8 cellular contexts compared by ENCODE assay signal in the genomic region with DNA sequence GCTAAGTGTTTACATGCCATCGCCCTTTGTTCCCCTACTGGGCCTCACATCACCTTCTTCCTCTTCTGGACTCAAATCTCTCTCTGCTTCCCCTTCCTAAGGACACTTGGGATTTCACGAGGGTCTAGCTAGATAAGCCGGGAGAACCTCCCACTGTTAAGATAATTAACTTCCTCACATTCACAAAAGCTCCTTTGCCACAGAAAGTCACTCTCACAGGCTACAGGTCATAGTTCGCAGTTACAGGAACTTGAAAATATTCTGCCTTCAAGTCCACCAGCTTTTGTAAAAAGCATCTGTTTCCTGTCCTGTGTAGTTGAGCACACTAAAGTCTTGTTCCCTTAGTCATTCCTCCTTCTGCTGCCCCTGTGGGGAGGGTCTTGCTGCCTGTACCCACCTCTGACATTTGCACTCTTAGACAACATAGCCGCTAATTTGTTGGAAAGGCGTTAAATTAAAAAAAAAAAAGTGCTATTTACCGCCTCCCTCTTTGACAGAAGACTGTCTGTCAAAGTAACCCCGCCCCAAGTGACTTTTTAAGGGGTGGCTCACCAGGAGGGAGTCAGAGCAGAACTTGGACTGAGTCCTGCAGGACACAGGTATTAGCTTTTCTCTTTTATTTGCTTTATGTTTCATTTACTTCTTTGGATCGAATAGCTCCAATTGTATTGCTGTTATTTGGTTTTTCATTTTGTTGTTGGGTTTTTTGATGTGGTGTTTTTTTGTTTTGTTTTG. TPM values are rescaled to one million over a fixed set of nuclear protein-coding genes. Genes with fewer than 3 reads are reported as not detected.
DNase-seq lines count a peak whose midpoint lies in the region; ATAC-seq and TF ChIP-seq lines count a peak whose summit lies in the region.

No MANE protein-coding gene starts in this region.

- H3K4me1 Mint-ChIP-seq in activated naive CD8-positive, alpha-beta T cell treated with anti-CD3 and anti-CD28 coated beads, Interleukin-2, amount 50 U/mL, for 24 hours, result peaks cover 70% of the 10 kb centered on the region
- H3K4me1 Mint-ChIP-seq in natural killer cell, result peaks cover 72 to 74% of the 10 kb centered on the region in 2 donors

- intact Hi-C loops in Right ventricle myocardium inferior (cut with DNase I) (no loop called here), natural killer cell (cut with micrococcal nuclease) (loop anchor here (5.0 to 10.0 kb wide), 2 partner anchors 287 to 944 kb away; a partner anchor contains a TSS)

- H3K9me3 ChIP-seq in right atrium auricular region, result peaks cover 0 to 5% of the 10 kb centered on the region in 2 donors

- peaks cover 2% of the 10 kb centered on the region for H3K9me3 Mint-ChIP-seq in activated naive CD8-positive, alpha-beta T cell treated with anti-CD3 and anti-CD28 coated beads, Interleukin-2, amount 50 U/mL, for 24 hours
- H3K9me3 Mint-ChIP-seq in natural killer cell, result no peaks in the 10 kb centered on the region

- H3K27ac Mint-ChIP-seq in activated naive CD8-positive, alpha-beta T cell treated with anti-CD3 and anti-CD28 coated beads, Interleukin-2, amount 50 U/mL, for 24 hours, result peak overlapping the region; percentile 100
- peak overlapping the region; percentile 95 to 96 for H3K27ac Mint-ChIP-seq in natural killer cell

- DNase-seq in Right ventricle myocardium inferior (ENCODE audit: missing footprints) (no peak), right atrium auricular region (ENCODE audit: low spot score) (no peak), SKM-1 (lab: John Stamatoyannopoulos, UW; ENCODE audit: unreplicated experiment) (peak; percentile 34), natural killer cell (peak; percentile 67), NCI-H146 (lab: John Stamatoyannopoulos, UW) (no peak), NCI-H128 (lab: John Stamatoyannopoulos, UW; ENCODE audit: unreplicated experiment) (no peak), substantia nigra (lab: John Stamatoyannopoulos, UW) (no peak)
- DNase-seq in activated naive CD8-positive, alpha-beta T cell treated with anti-CD3 and anti-CD28 coated beads, Interleukin-2, amount 50 U/mL, for 24 hours, result peak; percentile 84

- H3K36me3 Mint-ChIP-seq in activated naive CD8-positive, alpha-beta T cell treated with anti-CD3 and anti-CD28 coated beads, Interleukin-2, amount 50 U/mL, for 24 hours (ENCODE audit: low read depth), result peaks cover 39% of the 10 kb centered on the region
- H3K36me3 Mint-ChIP-seq in natural killer cell, result no peaks in the 10 kb centered on the region

- peak overlapping the region; percentile 92 for H3K4me3 Mint-ChIP-seq in activated naive CD8-positive, alpha-beta T cell treated with anti-CD3 and anti-CD28 coated beads, Interleukin-2, amount 50 U/mL, for 24 hours
- peak overlapping the region; percentile 99 for H3K4me3 Mint-ChIP-seq in natural killer cell

- peak; percentile 54 for ATAC-seq in Right ventricle myocardium inferior
- ATAC-seq in activated naive CD8-positive, alpha-beta T cell treated with anti-CD3 and anti-CD28 coated beads, Interleukin-2, amount 50 U/mL, for 24 hours, result peak; percentile 75
- peak; percentile 68 to 81 (median 78) for ATAC-seq in natural killer cell

- H3K27ac ChIP-seq in right atrium auricular region (peak overlapping the region in 1 of 2 donors; percentile 62), substantia nigra (ENCODE audit: low read depth, low read length, poor library complexity, severe bottlenecking) (no peak overlapping the region)

- TF ChIP-seq CTCF in right atrium auricular region (IDR thresholded peaks at IDR 0.05) (no peak), natural killer cell (IDR thresholded peaks at IDR 0.05) (no peak)

- H3K27me3 Mint-ChIP-seq in activated naive CD8-positive, alpha-beta T cell treated with anti-CD3 and anti-CD28 coated beads, Interleukin-2, amount 50 U/mL, for 24 hours, result no peaks in the 10 kb centered on the region
- H3K27me3 Mint-ChIP-seq in natural killer cell (ENCODE audit: low read depth in 2 of 2), result no peaks in the 10 kb centered on the region

- peaks cover 0 to 12% of the 10 kb centered on the region in 2 donors for H3K4me1 ChIP-seq in right atrium auricular region

- H3K27me3 ChIP-seq in right atrium auricular region, result no peaks in the 10 kb centered on the region

- H3K4me3 ChIP-seq in right atrium auricular region, result peak overlapping the region in 1 of 2 donors; percentile 18

- no peaks in the 10 kb centered on the region for H3K36me3 ChIP-seq in right atrium auricular region

RNA-seq across cellular contexts. Expression of a gene that starts 26.8 kb away (rescaled TPM):
- 0.76 TPM for total RNA-seq in Right ventricle myocardium inferior
- 1 to 10 TPM in 1 of 2 donors, not detected in 1; 1.3 TPM for total RNA-seq in right atrium auricular region
- 10 to 100 TPM; 26.8 to 46.6 (median 33.6) TPM for total RNA-seq in natural killer cell

Comparison
In these comparisons a context has a peak if more than half of its experiments do, and no peak if none do; other contexts are left out.
1. DNase-seq: peak in SKM-1 (single experiment), activated naive CD8-positive, alpha-beta T cell treated with anti-CD3 and anti-CD28 coated beads, Interleukin-2, amount 50 U/mL, for 24 hours (single experiment) and natural killer cell (single experiment); none in Right ventricle myocardium inferior (single experiment), right atrium auricular region (single experiment), NCI-H146 (single experiment), NCI-H128 (single experiment) and substantia nigra (0 of 49).
2. RNA of a gene that starts 26.8 kb away (total RNA-seq): 26.8 to 46.6 TPM in natural killer cell; 1.3 TPM in right atrium auricular region and 0.76 TPM in Right ventricle myocardium inferior (single experiment); every median in the first group is over 10 times any median in the second.
3. Peak in every context shown above with its lines, with median percentiles within 50 percentile points of each other: ATAC-seq.